Comparison of ENCODE assay signal across 32 cellular contexts in genomic region chr11:130504317-130504716, GRCh38. TPM values are rescaled to one million over a fixed set of nuclear protein-coding genes. Genes with fewer than 3 reads are reported as not detected.
"Had no signal": no experiment of that assay in that cellular context is flagged by ENCODE, and none has a peak within 500 bp of the region (broad histone marks: within the 10 kb centered on the region; RNA-seq: fewer than 3 reads in every experiment).

No MANE protein-coding gene starts in this region.

- H3K27me3 ChIP-seq: MG63, SJSA1 had no signal

- H3K36me3 ChIP-seq: MG63, SJSA1 had no signal

- H3K4me3 ChIP-seq: MG63, PC-9, SJSA1 had no signal

- H3K4me1 ChIP-seq: SJSA1 had no signal

- H3K9ac ChIP-seq: SK-N-SH had no signal

- DNase-seq: Kasumi-1, KG1, MG63, NCI-H1048, NCI-H1092 treated with DMSO at 0.1 percent for 48 hours, NCI-H1105 treated with DMSO at 0.1 percent for 48 hours, NCI-H1417, NCI-H1436, NCI-H146, NCI-H1694, NCI-H187, NCI-H1930, NCI-H2029 treated with DMSO at 0.1 percent for 48 hours, NCI-H2081 treated with DMSO at 0.1 percent for 48 hours, NCI-H2107, NCI-H2171, NCI-H226, NCI-H446 treated with DMSO at 0.1 percent for 48 hours, NCI-H510A, NCI-H524, NCI-H526, NCI-H69, NCI-H748 treated with DMSO at 0.1 percent for 48 hours, NCI-H82, PC-9, Right ventricle myocardium superior, RPMI8226, SHP77 treated with DMSO at 0.1 percent for 48 hours, SK-N-SH, SW 1271 had no signal

- H3K9me3 ChIP-seq: SJSA1 had no signal

RNA-seq across cellular contexts. Expression of gene ADAMTS15, which starts 55.9 kb away (rescaled TPM):
- total RNA-seq: OCI-LY7 had no signal
